In the genomic region with DNA sequence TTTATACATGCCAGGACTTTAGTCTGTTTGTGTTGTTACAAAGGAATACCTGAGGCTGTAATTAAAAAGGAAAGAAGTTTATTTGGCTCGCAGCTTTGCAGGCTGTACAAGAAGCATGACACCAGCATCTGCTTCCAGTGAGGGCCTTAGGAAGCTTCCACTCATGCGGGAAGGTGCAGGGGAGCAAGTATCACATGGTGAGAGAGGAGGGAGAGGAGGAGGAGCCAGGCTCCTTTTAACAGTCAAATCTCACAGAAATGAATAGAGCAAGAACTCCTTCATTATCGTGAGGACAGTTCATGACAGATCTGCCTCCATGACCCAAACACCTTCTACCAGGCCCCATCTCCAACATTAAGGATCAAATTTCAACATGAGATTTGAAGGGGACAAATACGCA, we compare ENCODE assay signal across 1 cellular context.
TF ChIP-seq lines count a peak whose summit lies in the region.

No MANE protein-coding gene starts in this region.

TF ChIP-seq in H1, 55 proteins besides CTCF, POLR2A, EP300 and RAD21:
- TF ChIP-seq ATF2 (IDR thresholded peaks at IDR 0.05; ENCODE audit: low read length) (no peak), CHD1 (IDR thresholded peaks at IDR 0.05; ENCODE audit: low read depth, low read length) (no peak), NANOG (IDR thresholded peaks at IDR 0.05; ENCODE audit: insufficient read depth, low read depth, low read length, poor library complexity, severe bottlenecking) (no peak), POLR2AphosphoS5 (IDR thresholded peaks at IDR 0.05; ENCODE audit: low read depth, low read length) (no peak), PHF8 (conservative IDR thresholded peaks at IDR 0.05; ENCODE audit: low read depth, low read length) (no peak), ZNF274 (IDR thresholded peaks at IDR 0.05; ENCODE audit: borderline replicate concordance, extremely low read depth, low read length) (no peak), SIX5 (IDR thresholded peaks at IDR 0.05; ENCODE audit: low read depth, low read length) (no peak), SIN3A (conservative IDR thresholded peaks at IDR 0.05 in 1 of 2, IDR thresholded peaks at IDR 0.05 in 1 of 2; ENCODE audit: low read depth in 1 of 2, low read length in 2 of 2) (no peak), TEAD4 (IDR thresholded peaks at IDR 0.05; ENCODE audit: low read depth, low read length) (no peak), RFX5 (IDR thresholded peaks at IDR 0.05; ENCODE audit: borderline replicate concordance, low read depth, low read length) (no peak), SUZ12 (IDR thresholded peaks at IDR 0.05; ENCODE audit: low read length) (no peak), TAF7 (optimal IDR thresholded peaks at IDR 0.05; ENCODE audit: borderline replicate concordance, low read depth, low read length) (no peak)
